15 cellular contexts compared by ENCODE assay signal in the genomic region with DNA sequence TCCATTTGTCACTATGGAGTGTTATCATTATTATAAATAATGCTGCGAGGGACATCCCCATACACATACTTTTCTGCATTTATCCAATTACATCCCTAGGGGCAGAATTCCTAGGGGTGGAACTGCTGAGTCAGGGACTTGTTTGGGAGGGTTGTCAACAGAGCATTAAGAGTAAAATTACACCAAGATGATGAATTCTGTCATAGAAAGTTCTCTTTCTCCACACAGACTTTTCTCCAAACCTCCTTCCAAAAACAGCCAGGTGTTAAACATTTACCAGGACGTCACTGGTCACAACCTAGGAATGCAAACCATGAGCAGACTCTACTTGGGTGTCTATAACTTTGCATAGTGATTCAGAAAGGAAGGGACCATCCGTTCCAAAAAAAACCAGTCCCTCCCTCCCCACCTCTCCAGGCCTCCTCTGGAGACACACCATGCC. TPM values are rescaled to one million over a fixed set of nuclear protein-coding genes. Genes with fewer than 3 reads are reported as not detected.
A peak's percentile ranks its signal among the peaks of the same experiment; 100 is the strongest.
DNase-seq lines count a peak whose midpoint lies in the region; ATAC-seq and TF ChIP-seq lines count a peak whose summit lies in the region.
"Had no signal": no experiment of that assay in that cellular context is flagged by ENCODE, and none has a peak within 500 bp of the region (broad histone marks: within the 10 kb centered on the region; RNA-seq: fewer than 3 reads in every experiment).

No MANE protein-coding gene starts in this region.

- H3K27me3 ChIP-seq in endodermal cell (ENCODE audit: control insufficient read depth, insufficient read depth, low read length, poor library complexity, severe bottlenecking) (peaks cover 18% of the 10 kb centered on the region), neural progenitor cell (peaks cover 18% of the 10 kb centered on the region)
- H3K27me3 ChIP-seq: Peyer's patch had no signal

- peaks cover 14% of the 10 kb centered on the region for H3K4me1 Mint-ChIP-seq in endodermal cell
- peaks cover 41% of the 10 kb centered on the region for H3K4me1 Mint-ChIP-seq in neural progenitor cell

- H3K36me3 ChIP-seq in endodermal cell (ENCODE audit: control insufficient read depth, insufficient read depth, low read length) (no peaks in the 10 kb centered on the region), neural progenitor cell (no peaks in the 10 kb centered on the region)
- H3K36me3 ChIP-seq: BE2C, Peyer's patch, prostate gland had no signal

- H3K27ac Mint-ChIP-seq in endodermal cell = no peak overlapping the region
- H3K27ac Mint-ChIP-seq in neural progenitor cell = no peak overlapping the region

- no peaks in the 10 kb centered on the region for H3K79me2 ChIP-seq in neural progenitor cell (ENCODE audit: low read depth)

- peak; percentile 14 for DNase-seq in activated effector memory CD4-positive, alpha-beta T cell treated with anti-CD3 and anti-CD28 coated beads, Interleukin-2, amount 50 U/mL, for 16 hours
- DNase-seq in activated effector memory CD4-positive, alpha-beta T cell treated with Interleukin-2 at 50 U/mL for 16 hours = no peak
- DNase-seq in M059J (ENCODE audit: low read depth) = peak; percentile 47
- peak; percentile 26 for DNase-seq in endodermal cell
- DNase-seq in renal cortical epithelial cell (ENCODE audit: low read depth) = peak; percentile 88
- DNase-seq in neural progenitor cell (ENCODE audit: low spot score) = no peak
- DNase-seq: BE2C, H7, Kasumi-1, NCI-H2171, Peyer's patch had no signal

- H3K9me3 Mint-ChIP-seq in endodermal cell (no peaks in the 10 kb centered on the region), neural progenitor cell (peaks cover 2% of the 10 kb centered on the region)

- H3K4me3 Mint-ChIP-seq in endodermal cell (no peak overlapping the region), neural progenitor cell (no peak overlapping the region)

- H3K9ac ChIP-seq in endodermal cell (ENCODE audit: extremely low read depth, low read length, poor library complexity, severe bottlenecking) (no peak overlapping the region), neural progenitor cell (no peak overlapping the region)

- WGBS in endodermal cell (ENCODE audit: insufficient coverage in 1 of 2, insufficient read length in 1 of 2), 2 experiments = 88% methylated on average over 2 of the region's 3 CpGs; no CpG with 5 or more reads in 1 of the 2 experiments

- H3K4me2 ChIP-seq in neural progenitor cell = no peak overlapping the region

- peaks cover 16% of the 10 kb centered on the region for H4K20me1 ChIP-seq in neural progenitor cell (ENCODE audit: low read depth)

- H3K27ac ChIP-seq in endodermal cell (ENCODE audit: low read depth, low read length) = no peak overlapping the region
- no peak overlapping the region for H3K27ac ChIP-seq in neural progenitor cell
- H3K27ac ChIP-seq: Peyer's patch, prostate gland had no signal

- TF ChIP-seq CTCF in endodermal cell (conservative IDR thresholded peaks at IDR 0.05) = peak; percentile 43
- no peak for TF ChIP-seq CTCF in neural progenitor cell (IDR thresholded peaks at IDR 0.05)

- H3K4me1 ChIP-seq in endodermal cell (ENCODE audit: control insufficient read depth, insufficient read depth, low read length) (no peaks in the 10 kb centered on the region), neural progenitor cell (peaks cover 9% of the 10 kb centered on the region)
- H3K4me1 ChIP-seq: BE2C, prostate gland had no signal

- no peaks in the 10 kb centered on the region for H3F3A ChIP-seq in neural progenitor cell (ENCODE audit: low read depth)

- H3K27me3 Mint-ChIP-seq in endodermal cell (ENCODE audit: insufficient read depth) = peaks cover 22% of the 10 kb centered on the region
- peaks cover 6% of the 10 kb centered on the region for H3K27me3 Mint-ChIP-seq in neural progenitor cell (ENCODE audit: insufficient read depth, low read depth)

- no peak for ATAC-seq in GM21576 (IDR thresholded peaks at IDR 0.05; ENCODE audit: unreplicated experiment)
- ATAC-seq in GM18498 (IDR thresholded peaks at IDR 0.05; ENCODE audit: unreplicated experiment) = no peak

- H2AFZ ChIP-seq in neural progenitor cell (replicated peaks) = no peak overlapping the region

- H3K36me3 Mint-ChIP-seq in endodermal cell (ENCODE audit: low read depth) (no peaks in the 10 kb centered on the region), neural progenitor cell (peaks cover 22% of the 10 kb centered on the region)

- H3K9me3 ChIP-seq in endodermal cell (ENCODE audit: control insufficient read depth, low read length) = no peaks in the 10 kb centered on the region
- H3K9me3 ChIP-seq in neural progenitor cell (ENCODE audit: low read depth) = no peaks in the 10 kb centered on the region
- H3K9me3 ChIP-seq: BE2C, Peyer's patch, prostate gland had no signal

- no peak overlapping the region for H3K4me3 ChIP-seq in endodermal cell (ENCODE audit: low read length)
- H3K4me3 ChIP-seq in neural progenitor cell = no peak overlapping the region
- H3K4me3 ChIP-seq: lung, Peyer's patch, prostate gland had no signal

RNA-seq across cellular contexts. Expression of a gene that starts 6.2 kb away (rescaled TPM):
- total RNA-seq in M059J (2014; rRNA removed; shearing (Covaris generic)) = 3.7 and 5.6 TPM in 2 replicates
- 1 to 10 TPM; 3.3 to 6.2 TPM for total RNA-seq in endodermal cell
- polyA plus RNA-seq in endodermal cell (2013, experiment 1 of 2) = 19.7 TPM
- polyA plus RNA-seq in endodermal cell (2013, experiment 2 of 2) = 20.6 TPM
- total RNA-seq in renal cortical epithelial cell = 2.4 and 13.9 TPM in 2 replicates
- total RNA-seq in neural progenitor cell (ENCODE audit: low replicate concordance) = 13.9 and 14.6 TPM in 2 replicates

Comparison
In these comparisons a context has a peak if more than half of its experiments do, and no peak if none do; other contexts are left out.
1. DNase-seq: peak in activated effector memory CD4-positive, alpha-beta T cell treated with anti-CD3 and anti-CD28 coated beads, Interleukin-2, amount 50 U/mL, for 16 hours (single experiment), M059J (single experiment), endodermal cell (single experiment) and renal cortical epithelial cell (single experiment); none in activated effector memory CD4-positive, alpha-beta T cell treated with Interleukin-2 at 50 U/mL for 16 hours (single experiment) and neural progenitor cell (single experiment).